In genomic region chr1:119475866-119476439, GRCh38 we compare ENCODE assay signal across 8 cellular contexts. TPM values are rescaled to one million over a fixed set of nuclear protein-coding genes. Genes with fewer than 3 reads are reported as not detected.
A peak's percentile ranks its signal among the peaks of the same experiment; 100 is the strongest.
DNase-seq lines count a peak whose midpoint lies in the region; ATAC-seq, FAIRE-seq and TF ChIP-seq lines count a peak whose summit lies in the region.

No MANE protein-coding gene starts in this region.

- no peaks in the 10 kb centered on the region for H3K36me3 Mint-ChIP-seq in activated naive CD8-positive, alpha-beta T cell treated with anti-CD3 and anti-CD28 coated beads, Interleukin-2, amount 50 U/mL, for 24 hours (ENCODE audit: low read depth)
- H3K36me3 Mint-ChIP-seq in stimulated activated memory B cell treated with anti-CD40 and anti-IgM and Interleukin-4, amounts not matched to agents 10 μg/mL and 1 μg/mL and 100 μg/mL, for 72 hours: no peaks in the 10 kb centered on the region

- FAIRE-seq in GM12891 (lab: Jason Lieb, UNC): peak; percentile 67

- no peaks in the 10 kb centered on the region for H3K27me3 Mint-ChIP-seq in activated naive CD8-positive, alpha-beta T cell treated with anti-CD3 and anti-CD28 coated beads, Interleukin-2, amount 50 U/mL, for 24 hours
- peaks cover 16% of the 10 kb centered on the region for H3K27me3 Mint-ChIP-seq in stimulated activated memory B cell treated with anti-CD40 and anti-IgM and Interleukin-4, amounts not matched to agents 10 μg/mL and 1 μg/mL and 100 μg/mL, for 72 hours

- no peaks in the 10 kb centered on the region for H3K9me3 Mint-ChIP-seq in activated naive CD8-positive, alpha-beta T cell treated with anti-CD3 and anti-CD28 coated beads, Interleukin-2, amount 50 U/mL, for 24 hours
- H3K9me3 Mint-ChIP-seq in stimulated activated memory B cell treated with anti-CD40 and anti-IgM and Interleukin-4, amounts not matched to agents 10 μg/mL and 1 μg/mL and 100 μg/mL, for 72 hours: no peaks in the 10 kb centered on the region

- no peak overlapping the region for H3K4me3 Mint-ChIP-seq in activated naive CD8-positive, alpha-beta T cell treated with anti-CD3 and anti-CD28 coated beads, Interleukin-2, amount 50 U/mL, for 24 hours
- no peak overlapping the region for H3K4me3 Mint-ChIP-seq in stimulated activated memory B cell treated with anti-CD40 and anti-IgM and Interleukin-4, amounts not matched to agents 10 μg/mL and 1 μg/mL and 100 μg/mL, for 72 hours

- peak; percentile 72 for ATAC-seq in HG03025 (IDR thresholded peaks at IDR 0.05; ENCODE audit: low FRiP score, unreplicated experiment)
- ATAC-seq in activated naive CD8-positive, alpha-beta T cell treated with anti-CD3 and anti-CD28 coated beads, Interleukin-2, amount 50 U/mL, for 24 hours: no peak
- peak; percentile 54 for ATAC-seq in stimulated activated memory B cell treated with anti-CD40 and anti-IgM and Interleukin-4, amounts not matched to agents 10 μg/mL and 1 μg/mL and 100 μg/mL, for 72 hours
- no peak for ATAC-seq in GM21723 (IDR thresholded peaks at IDR 0.05; ENCODE audit: unreplicated experiment)

- TF ChIP-seq POLR2A in GM12891 (IDR thresholded peaks at IDR 0.05; ENCODE audit: low read depth, low read length): no peak

- H3K27ac Mint-ChIP-seq in activated naive CD8-positive, alpha-beta T cell treated with anti-CD3 and anti-CD28 coated beads, Interleukin-2, amount 50 U/mL, for 24 hours: no peak overlapping the region
- no peak overlapping the region for H3K27ac Mint-ChIP-seq in stimulated activated memory B cell treated with anti-CD40 and anti-IgM and Interleukin-4, amounts not matched to agents 10 μg/mL and 1 μg/mL and 100 μg/mL, for 72 hours

- peak; percentile 39 for DNase-seq in AG08396 (ENCODE audit: low spot score)
- DNase-seq in GM12891 (ENCODE audit: insufficient read length, low spot score): peak; percentile 26
- peak; percentile 3 to 38 for DNase-seq in NCI-H446 (lab: John Stamatoyannopoulos, UW)
- DNase-seq in activated naive CD8-positive, alpha-beta T cell treated with anti-CD3 and anti-CD28 coated beads, Interleukin-2, amount 50 U/mL, for 24 hours: peak; percentile 16
- peak; percentile 87 for DNase-seq in iPS-NIHi11 (ENCODE audit: low spot score)

- H3K4me1 Mint-ChIP-seq in activated naive CD8-positive, alpha-beta T cell treated with anti-CD3 and anti-CD28 coated beads, Interleukin-2, amount 50 U/mL, for 24 hours: no peaks in the 10 kb centered on the region
- H3K4me1 Mint-ChIP-seq in stimulated activated memory B cell treated with anti-CD40 and anti-IgM and Interleukin-4, amounts not matched to agents 10 μg/mL and 1 μg/mL and 100 μg/mL, for 72 hours: no peaks in the 10 kb centered on the region

TF ChIP-seq in GM12891, 5 proteins besides CTCF, POLR2A, EP300 and RAD21:
- no peak for TF ChIP-seq SPI1 (IDR thresholded peaks at IDR 0.05; ENCODE audit: low read depth, low read length)
- no peak for TF ChIP-seq POLR2AphosphoS5 (IDR thresholded peaks at IDR 0.05; ENCODE audit: low read depth, low read length)
- TF ChIP-seq POU2F2 (IDR thresholded peaks at IDR 0.05; ENCODE audit: low read depth, low read length): no peak
- TF ChIP-seq TAF1 (IDR thresholded peaks at IDR 0.05; ENCODE audit: low read depth, low read length): no peak
- TF ChIP-seq PAX5 (IDR thresholded peaks at IDR 0.05; ENCODE audit: insufficient read depth, low read length, severe bottlenecking): no peak

RNA-seq across cellular contexts. Expression of gene HSD3B1, which starts 31.1 kb away (rescaled TPM):
- polyA plus RNA-seq in GM12891 (2012; ENCODE audit: low read depth, missing spikeins): not detected

Comparison
In these comparisons a context has a peak if more than half of its experiments do, and no peak if none do; other contexts are left out.
1. DNase-seq: peak in every context shown above with its lines; median percentile 87 in iPS-NIHi11; 39 in AG08396; 26 in GM12891; 20 in NCI-H446; 16 in activated naive CD8-positive, alpha-beta T cell treated with anti-CD3 and anti-CD28 coated beads, Interleukin-2, amount 50 U/mL, for 24 hours.
2. ATAC-seq: peak in HG03025 (single experiment) and stimulated activated memory B cell treated with anti-CD40 and anti-IgM and Interleukin-4, amounts not matched to agents 10 μg/mL and 1 μg/mL and 100 μg/mL, for 72 hours (single experiment); none in activated naive CD8-positive, alpha-beta T cell treated with anti-CD3 and anti-CD28 coated beads, Interleukin-2, amount 50 U/mL, for 24 hours (single experiment) and GM21723 (single experiment).